9 cellular contexts compared by ENCODE assay signal in the genomic region with DNA sequence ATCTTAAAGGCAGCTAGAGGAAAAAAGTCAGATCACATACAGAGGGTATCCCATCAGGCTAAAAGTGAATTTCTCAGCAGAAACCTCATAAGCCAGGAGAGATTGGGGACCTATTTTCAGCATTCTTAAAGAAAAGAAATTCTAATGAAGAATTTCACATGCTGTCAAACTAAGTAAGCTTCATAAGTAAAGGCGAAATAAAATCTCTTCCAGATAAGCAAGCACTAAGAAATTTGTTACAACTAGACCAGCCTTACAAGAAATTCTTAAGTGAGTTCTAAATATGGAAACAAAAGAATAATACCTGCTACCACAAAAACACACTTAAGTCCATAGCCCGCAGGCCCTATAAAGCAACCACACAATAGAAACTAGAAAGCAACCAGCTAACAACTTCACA.
"Had no signal": no experiment of that assay in that cellular context is flagged by ENCODE, and none has a peak within 500 bp of the region (broad histone marks: within the 10 kb centered on the region; RNA-seq: fewer than 3 reads in every experiment).

No MANE protein-coding gene starts in this region.

- H3K36me3 ChIP-seq: HAP-1 had no signal

- H3K4me1 ChIP-seq: HAP-1 had no signal

- DNase-seq: GM23248, GOT3, H7, IMR-90, KG1 had no signal

- H3K27ac ChIP-seq: GM23248, HL-60 had no signal

- ATAC-seq: HCT116, K562 had no signal

- H3K4me3 ChIP-seq: GM23248, HAP-1, K562 had no signal
